ENCODE assay signal across 8 cellular contexts in the genomic region with DNA sequence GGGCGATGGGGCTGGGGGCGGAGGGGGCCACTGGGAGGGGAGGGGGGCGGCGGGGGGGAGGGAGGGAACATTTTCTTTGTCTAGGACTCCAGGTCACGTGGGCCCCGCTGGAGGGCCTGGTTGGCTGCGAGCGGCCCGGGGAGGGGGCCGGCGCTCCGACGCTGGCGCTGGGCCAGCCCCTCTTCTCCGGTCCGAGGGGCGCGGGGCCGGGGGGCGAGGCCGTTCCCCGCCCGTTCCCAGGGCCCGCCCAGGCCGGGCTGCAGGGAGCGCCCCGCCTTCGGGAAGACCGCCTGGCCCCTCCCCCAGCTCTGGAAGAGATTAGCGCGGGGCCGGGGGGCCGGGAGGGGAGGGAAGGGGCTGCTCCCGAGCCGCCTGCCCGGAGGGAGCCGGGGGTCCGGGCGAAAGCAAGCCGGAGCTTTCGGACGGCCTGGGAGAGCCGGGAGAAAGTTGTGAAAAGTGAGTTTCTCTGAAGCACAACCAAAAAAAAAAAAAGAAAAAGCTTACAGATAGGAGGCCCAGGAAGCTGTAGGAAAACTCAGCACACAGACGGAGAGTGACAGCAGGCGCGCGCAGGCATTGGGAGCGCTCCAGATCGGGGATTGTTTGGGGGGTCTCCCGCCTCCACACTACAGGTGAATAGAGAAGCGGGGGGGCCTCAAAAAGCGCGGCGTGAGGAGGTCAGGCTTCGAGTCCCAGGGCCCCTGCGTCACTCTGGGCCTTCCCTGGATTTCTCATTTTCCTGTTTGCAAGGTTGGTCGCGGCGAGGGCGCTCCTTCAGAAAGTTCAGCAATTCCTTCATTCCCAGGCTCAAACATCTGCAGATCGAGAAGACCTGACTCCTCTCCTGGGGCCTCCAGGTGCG.
DNase-seq lines count a peak whose midpoint lies in the region; ATAC-seq and TF ChIP-seq lines count a peak whose summit lies in the region.

No MANE protein-coding gene starts in this region.

- H4K20me1 ChIP-seq in hepatocyte (ENCODE audit: insufficient read depth, poor library complexity, severe bottlenecking) = peaks cover 22% of the 10 kb centered on the region

- TF ChIP-seq EP300 in sigmoid colon (IDR thresholded peaks at IDR 0.05) = no peak

- H3K36me3 ChIP-seq in ES-I3 (ENCODE audit: insufficient read depth, low read length) (peaks cover 4% of the 10 kb centered on the region; the same call in 1 of the 2 replicates), Peyer's patch (peaks cover 0 to 8% (median 0%) of the 10 kb centered on the region in 3 donors), adipocyte (ENCODE audit: control insufficient read depth, insufficient read depth, low read length, severe bottlenecking) (peaks cover 4% of the 10 kb centered on the region), hepatocyte (replicated peaks; ENCODE audit: insufficient read depth, low read depth) (no peaks in the 10 kb centered on the region), sigmoid colon (peaks cover 0 to 30% (median 18%) of the 10 kb centered on the region in 4 donors)

- peaks cover 19% of the 10 kb centered on the region for H3K4me1 Mint-ChIP-seq in HFFc6 (ENCODE audit: low read depth)

- TF ChIP-seq CTCF in Peyer's patch (IDR thresholded peaks at IDR 0.05) (no peak), hepatocyte (IDR thresholded peaks at IDR 0.05; ENCODE audit: poor library complexity) (no peak), sigmoid colon (IDR thresholded peaks at IDR 0.05) (no peak), HFFc6 (IDR thresholded peaks at IDR 0.05) (no peak)

- DNase-seq in HPDE6-E6E7 (ENCODE audit: extremely low spot score) (peak; percentile 60), Peyer's patch (peak; percentile 78 to 84 (median 84)), adipocyte (ENCODE audit: low read depth) (peak; percentile 73), hepatocyte (ENCODE audit: low spot score) (peak; percentile 94), sigmoid colon (peak; percentile 81), HFFc6 (no peak)

- no peak overlapping the region for H3K27ac Mint-ChIP-seq in HFFc6

- H3K4me3 ChIP-seq in Peyer's patch = peak overlapping the region; percentile 67 to 87 (median 82)
- peak overlapping the region; percentile 73 for H3K4me3 ChIP-seq in adipocyte (ENCODE audit: low read length)
- peak overlapping the region; percentile 86 for H3K4me3 ChIP-seq in hepatocyte
- peak overlapping the region; percentile 44 to 80 (median 72) for H3K4me3 ChIP-seq in sigmoid colon

- no peak overlapping the region; the same call in none of the 2 replicates for H3K4me3 Mint-ChIP-seq in HFFc6

- peak overlapping the region; percentile 78 for H2AFZ ChIP-seq in hepatocyte

- ATAC-seq in GM18867 (IDR thresholded peaks at IDR 0.05; ENCODE audit: unreplicated experiment) = no peak

- H3K4me2 ChIP-seq in hepatocyte = peak overlapping the region; percentile 91

- H3K36me3 Mint-ChIP-seq in HFFc6 (ENCODE audit: low read depth) = no peaks in the 10 kb centered on the region

- peaks cover 45% of the 10 kb centered on the region for H3K79me2 ChIP-seq in hepatocyte

- H3K27ac ChIP-seq in Peyer's patch (peak overlapping the region; percentile 74 to 88 (median 79)), hepatocyte (peak overlapping the region; percentile 98), sigmoid colon (peak overlapping the region; percentile 81 to 87 (median 83))

- intact Hi-C loops in sigmoid colon (cut with DNase I) = no loop called here

- no peaks in the 10 kb centered on the region for H3K9me2 ChIP-seq in hepatocyte (replicated peaks; ENCODE audit: insufficient read depth)

- TF ChIP-seq POLR2A in Peyer's patch (IDR thresholded peaks at IDR 0.05) (no peak), sigmoid colon (IDR thresholded peaks at IDR 0.05) (no peak)

- 14% methylated on average over 27 of the region's 62 CpGs for WGBS in hepatocyte (ENCODE audit: low lambda C conversion rate, missing lambda C conversion rate)
- 9 to 17% methylated on average over 59 to 62 of the region's 62 CpGs for WGBS in sigmoid colon, 2 donors

- H3K27me3 Mint-ChIP-seq in HFFc6 (ENCODE audit: insufficient read depth) = no peaks in the 10 kb centered on the region; the same call in 1 of the 2 replicates

- H3K9ac ChIP-seq in ES-I3 (ENCODE audit: low read depth, low read length) = peak overlapping the region; percentile 66
- H3K9ac ChIP-seq in adipocyte (ENCODE audit: low read length) = peak overlapping the region; percentile 80

- H3K27me3 ChIP-seq in Peyer's patch (no peaks in the 10 kb centered on the region), adipocyte (replicated peaks; ENCODE audit: control insufficient read depth, insufficient read depth, low read length) (no peaks in the 10 kb centered on the region), hepatocyte (no peaks in the 10 kb centered on the region), sigmoid colon (no peaks in the 10 kb centered on the region)

- H3K4me1 ChIP-seq in ES-I3 (ENCODE audit: insufficient read depth, low read length) (peaks cover 23% of the 10 kb centered on the region), Peyer's patch (peaks cover 0 to 25% (median 6%) of the 10 kb centered on the region in 4 donors), adipocyte (ENCODE audit: control insufficient read depth, insufficient read depth, low read length) (peaks cover 11% of the 10 kb centered on the region), hepatocyte (ENCODE audit: insufficient read depth) (peaks cover 30% of the 10 kb centered on the region), sigmoid colon (peaks cover 0 to 39% (median 35%) of the 10 kb centered on the region in 4 donors)

- no peaks in the 10 kb centered on the region for H3K9me3 Mint-ChIP-seq in HFFc6

- H3K9me3 ChIP-seq in ES-I3 (ENCODE audit: control insufficient read depth, insufficient read depth, low read length) (no peaks in the 10 kb centered on the region), Peyer's patch (no peaks in the 10 kb centered on the region), adipocyte (ENCODE audit: control insufficient read depth, low read length) (no peaks in the 10 kb centered on the region), hepatocyte (ENCODE audit: low read depth) (no peaks in the 10 kb centered on the region), sigmoid colon (no peaks in the 10 kb centered on the region)
